In the genomic region with DNA sequence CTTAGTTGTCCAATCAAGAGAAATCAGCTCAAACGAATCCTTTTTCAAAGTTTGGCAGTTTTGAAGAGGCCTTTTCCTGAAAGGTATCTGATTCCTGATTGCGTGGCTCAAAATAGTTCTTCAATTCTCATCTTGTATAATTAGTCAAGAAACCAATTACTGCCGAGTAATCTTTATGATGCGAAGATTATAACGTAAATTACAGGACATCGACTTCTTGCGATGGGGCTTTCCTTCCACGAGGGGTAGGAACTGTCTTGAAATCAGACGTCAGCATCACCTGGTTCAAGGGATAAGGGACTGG, we compare ENCODE assay signal across 8 cellular contexts. TPM values are rescaled to one million over a fixed set of nuclear protein-coding genes. Genes with fewer than 3 reads are reported as not detected.
DNase-seq lines count a peak whose midpoint lies in the region; ATAC-seq and TF ChIP-seq lines count a peak whose summit lies in the region.

No MANE protein-coding gene starts in this region.

- TSS peak; percentile 89 for BruUV-seq in Calu3 (replicated peaks; lab: Mats Ljungman, UMichigan)

- H3K4me3 Mint-ChIP-seq in Calu3 (ENCODE audit: low read depth, unreplicated experiment), result peak overlapping the region; percentile 82
- H3K4me3 Mint-ChIP-seq in activated CD4-positive, alpha-beta memory T cell treated with anti-CD3 and anti-CD28 coated beads, Interleukin-2, amount 10 ng/mL, durations not matched to agents 7 days and 5 days, result peak overlapping the region; percentile 78

- peak overlapping the region; percentile 97 for H3K27ac Mint-ChIP-seq in Calu3 (ENCODE audit: unreplicated experiment)
- peak overlapping the region; percentile 86 for H3K27ac Mint-ChIP-seq in activated CD4-positive, alpha-beta memory T cell treated with anti-CD3 and anti-CD28 coated beads, Interleukin-2, amount 10 ng/mL, durations not matched to agents 7 days and 5 days

- WGBS in testis, 2 donors, result 4 to 6% methylated on average over 9 of the region's 9 CpGs

- ATAC-seq in HG02623 (IDR thresholded peaks at IDR 0.05; ENCODE audit: unreplicated experiment), result peak; percentile 10

- no peaks in the 10 kb centered on the region for H3K27me3 ChIP-seq in iPS-20b (ENCODE audit: insufficient read depth, low read length)
- no peaks in the 10 kb centered on the region for H3K27me3 ChIP-seq in testis

- POLR2A ChIA-PET in activated CD4-positive, alpha-beta memory T cell treated with anti-CD3 and anti-CD28 coated beads, Interleukin-2, amount 10 ng/mL, durations not matched to agents 7 days and 5 days (lab: Charles Lee), result interaction anchor here (1.1 to 2.8 kb wide), 3 partner anchors 9 to 57 kb away, joined by 3 to 9 read pairs (median 6); no protein-coding TSS in a partner anchor

- H3K4me1 Mint-ChIP-seq in Calu3 (ENCODE audit: low read depth, unreplicated experiment), result peaks cover 13% of the 10 kb centered on the region
- H3K4me1 Mint-ChIP-seq in activated CD4-positive, alpha-beta memory T cell treated with anti-CD3 and anti-CD28 coated beads, Interleukin-2, amount 10 ng/mL, durations not matched to agents 7 days and 5 days, result peaks cover 19% of the 10 kb centered on the region

- H3K4me3 ChIP-seq in iPS-20b (ENCODE audit: low read length) (peak overlapping the region; percentile 78), testis (peak overlapping the region; percentile 80 to 96)

- intact Hi-C loops in Calu3 (cut with micrococcal nuclease; ENCODE audit: unreplicated experiment) (loop anchor here (1.0 to 5.0 kb wide), 3 partner anchors 32 to 56 kb away; no protein-coding TSS in a partner anchor), testis (cut with DNase I; ENCODE audit: low total_unique reads) (no loop called here)

- TF ChIP-seq CTCF in Calu3 (IDR thresholded peaks at IDR 0.05; ENCODE audit: unreplicated experiment), result no peak
- no peak for TF ChIP-seq CTCF in testis (IDR thresholded peaks at IDR 0.05)

- H3K36me3 ChIP-seq in iPS-20b (ENCODE audit: insufficient read depth, low read depth, low read length), result peaks cover 9% of the 10 kb centered on the region
- no peaks in the 10 kb centered on the region for H3K36me3 ChIP-seq in testis (ENCODE audit: low read depth, missing control alignments)

- peaks cover 31% of the 10 kb centered on the region for H3K36me3 Mint-ChIP-seq in Calu3 (ENCODE audit: insufficient read depth, unreplicated experiment)
- H3K36me3 Mint-ChIP-seq in activated CD4-positive, alpha-beta memory T cell treated with anti-CD3 and anti-CD28 coated beads, Interleukin-2, amount 10 ng/mL, durations not matched to agents 7 days and 5 days (ENCODE audit: low read depth), result peaks cover 23% of the 10 kb centered on the region

- no peak for DNase-seq in Calu3
- DNase-seq in activated CD4-positive, alpha-beta memory T cell treated with anti-CD3 and anti-CD28 coated beads, Interleukin-2, amount 10 ng/mL, durations not matched to agents 7 days and 5 days, result no peak
- DNase-seq in testis, result no peak
- DNase-seq in retina, result no peak
- DNase-seq in NCI-H446 treated with DMSO at 0.1 percent for 48 hours (lab: John Stamatoyannopoulos, UW), result no peak
- DNase-seq in DMS53 (lab: John Stamatoyannopoulos, UW), result no peak

- H3K9me3 Mint-ChIP-seq in Calu3 (ENCODE audit: low read depth, unreplicated experiment), result no peaks in the 10 kb centered on the region
- no peaks in the 10 kb centered on the region for H3K9me3 Mint-ChIP-seq in activated CD4-positive, alpha-beta memory T cell treated with anti-CD3 and anti-CD28 coated beads, Interleukin-2, amount 10 ng/mL, durations not matched to agents 7 days and 5 days

- no peaks in the 10 kb centered on the region for H3K9me3 ChIP-seq in iPS-20b (ENCODE audit: insufficient read depth, low read depth, low read length)
- H3K9me3 ChIP-seq in testis, result no peaks in the 10 kb centered on the region

- TF ChIP-seq POLR2A in testis (IDR thresholded peaks at IDR 0.05), result no peak

- CTCF ChIA-PET in Calu3 (lab: Charles Lee), result interaction anchor here (1.4 to 1.8 kb wide), 3 partner anchors 34 to 59 kb away, joined by 7 to 9 read pairs (median 9); partner anchors contain the start of genes PSME3IP1 and RSPRY1
- CTCF ChIA-PET in activated CD4-positive, alpha-beta memory T cell treated with anti-CD3 and anti-CD28 coated beads, Interleukin-2, amount 10 ng/mL, durations not matched to agents 7 days and 5 days (lab: Charles Lee), result no interaction called here

- H3K27ac ChIP-seq in iPS-20b (ENCODE audit: low read length) (no peak overlapping the region), testis (peak overlapping the region; percentile 22 to 93)

- no peaks in the 10 kb centered on the region for H3K27me3 Mint-ChIP-seq in Calu3 (ENCODE audit: unreplicated experiment)
- no peaks in the 10 kb centered on the region for H3K27me3 Mint-ChIP-seq in activated CD4-positive, alpha-beta memory T cell treated with anti-CD3 and anti-CD28 coated beads, Interleukin-2, amount 10 ng/mL, durations not matched to agents 7 days and 5 days

- no peaks in the 10 kb centered on the region; the same call in 1 of the 2 replicates for H3K4me1 ChIP-seq in iPS-20b (ENCODE audit: insufficient read depth, low read length)
- peaks cover 11% of the 10 kb centered on the region for H3K4me1 ChIP-seq in testis

- H3K9ac ChIP-seq in iPS-20b (ENCODE audit: low read depth, low read length), result peak overlapping the region; percentile 61; the same call in 1 of the 2 replicates

RNA-seq across cellular contexts. Expression of gene ARL2BP, which starts 0.6 kb away (rescaled TPM):
- total RNA-seq in Calu3 (2022), result 32.6 and 33.3 TPM in 2 replicates
- 10 to 100 TPM; 32.8 to 32.9 TPM for total RNA-seq in activated CD4-positive, alpha-beta memory T cell treated with anti-CD3 and anti-CD28 coated beads, Interleukin-2, amount 10 ng/mL, durations not matched to agents 7 days and 5 days
- 10 to 100 TPM; 88.8 to 92.4 TPM for total RNA-seq in testis
- polyA plus RNA-seq in testis (ENCODE audit: insufficient read depth, low read depth, low replicate concordance), result 128 TPM

RNA-seq across cellular contexts. Expression of gene PLLP, which starts 40.1 kb away (rescaled TPM):
- 38.3 and 40.3 TPM in 2 replicates for total RNA-seq in Calu3 (2022)
- total RNA-seq in activated CD4-positive, alpha-beta memory T cell treated with anti-CD3 and anti-CD28 coated beads, Interleukin-2, amount 10 ng/mL, durations not matched to agents 7 days and 5 days, result under 1 TPM in 1 of 2 experiments, not detected in 1; 0.18 TPM
- 10 to 100 TPM; 36.1 to 39.4 TPM for total RNA-seq in testis
- polyA plus RNA-seq in testis (ENCODE audit: insufficient read depth, low read depth, low replicate concordance), result 15.0 TPM

RNA-seq across cellular contexts. Expression of gene RSPRY1, which starts 58.3 kb away (rescaled TPM):
- total RNA-seq in Calu3 (2022), result 43.6 and 47.4 TPM in 2 replicates
- total RNA-seq in activated CD4-positive, alpha-beta memory T cell treated with anti-CD3 and anti-CD28 coated beads, Interleukin-2, amount 10 ng/mL, durations not matched to agents 7 days and 5 days, result 10 to 100 TPM; 34.1 to 39.3 TPM
- 10 to 100 TPM; 73.3 to 81.2 TPM for total RNA-seq in testis
- 53.0 TPM for polyA plus RNA-seq in testis (ENCODE audit: insufficient read depth, low read depth, low replicate concordance)

RNA-seq across cellular contexts. Expression of gene PSME3IP1, which starts 58.6 kb away (rescaled TPM):
- total RNA-seq in Calu3 (2022) (171 and 177 TPM in 2 replicates), testis (100 to 1,000 TPM in 1 of 2 donors, 10 to 100 TPM in 1; 96.4 to 122 TPM)
- 100 to 1,000 TPM; 112 to 115 TPM for total RNA-seq in activated CD4-positive, alpha-beta memory T cell treated with anti-CD3 and anti-CD28 coated beads, Interleukin-2, amount 10 ng/mL, durations not matched to agents 7 days and 5 days
- 224 TPM for polyA plus RNA-seq in testis (ENCODE audit: insufficient read depth, low read depth, low replicate concordance)

Comparison
In these comparisons a context has a peak if more than half of its experiments do, and no peak if none do; other contexts are left out.
1. RNA of gene PLLP, which starts 40.1 kb away (total RNA-seq): 36.1 to 39.4 TPM in testis and 38.3 to 40.3 TPM in Calu3; 0.18 TPM in activated CD4-positive, alpha-beta memory T cell treated with anti-CD3 and anti-CD28 coated beads, Interleukin-2, amount 10 ng/mL, durations not matched to agents 7 days and 5 days; every median in the first group is over 10 times any median in the second.